In the genomic region with DNA sequence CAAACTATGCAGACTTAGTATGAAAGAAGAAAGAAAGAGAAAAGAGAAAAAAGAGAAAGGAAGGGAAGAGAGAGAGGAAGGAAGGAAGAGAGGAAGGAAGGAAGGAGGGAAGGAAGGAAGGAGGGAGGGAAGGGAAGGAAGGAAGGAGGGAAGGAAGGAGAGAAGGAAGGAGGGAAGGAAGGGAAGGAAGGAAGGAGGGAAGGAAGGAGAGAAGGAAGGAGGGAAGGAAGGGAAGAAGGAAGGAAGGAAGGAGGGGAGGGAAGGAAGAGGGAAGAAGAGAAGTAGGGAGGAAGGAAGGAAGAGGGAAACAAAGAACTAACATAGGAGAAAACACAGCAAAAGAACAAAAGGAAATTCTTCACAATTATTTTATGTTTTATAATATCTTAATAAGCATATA, we compare ENCODE assay signal across 23 cellular contexts.
"Had no signal": no experiment of that assay in that cellular context is flagged by ENCODE, and none has a peak within 500 bp of the region (broad histone marks: within the 10 kb centered on the region; RNA-seq: fewer than 3 reads in every experiment).

No MANE protein-coding gene starts in this region.

- H3K36me3 Mint-ChIP-seq: mesothelial cell of epicardium; naive B cell; natural killer cell; stimulated activated effector memory CD8-positive, alpha-beta T cell treated with anti-CD3 and anti-CD28 coated beads, Interleukin-12 subunit alpha, Interleukin-12 subunit beta, amount 100 ng/mL, for 72 hours had no signal

- H3K4me1 Mint-ChIP-seq: memory B cell; naive B cell; natural killer cell; stimulated activated effector memory CD8-positive, alpha-beta T cell treated with anti-CD3 and anti-CD28 coated beads, Interleukin-12 subunit alpha, Interleukin-12 subunit beta, amount 100 ng/mL, for 72 hours had no signal

- H3K27ac ChIP-seq: hepatocyte, left ventricle myocardium inferior, ovary, right atrium auricular region, skin epidermis, suprapubic skin, thoracic aorta, tibial artery, upper lobe of right lung, uterus had no signal

- H3K27ac Mint-ChIP-seq: memory B cell; mesothelial cell of epicardium; naive B cell; natural killer cell; nephron progenitor cell; progenitor cell of endocrine pancreas; stimulated activated effector memory CD8-positive, alpha-beta T cell treated with anti-CD3 and anti-CD28 coated beads, Interleukin-12 subunit alpha, Interleukin-12 subunit beta, amount 100 ng/mL, for 72 hours; stimulated activated naive CD8-positive, alpha-beta T cell treated with anti-CD3 and anti-CD28 coated beads, Interleukin-15, Interleukin-2, amounts not matched to agents 100 ng/mL and 50 ng/mL, for 24 hours had no signal

- H3K36me3 ChIP-seq: left ventricle myocardium inferior, ovary, right atrium auricular region, suprapubic skin, thoracic aorta, tibial artery, upper lobe of right lung, uterus had no signal

- DNase-seq: islet precursor cell; left ventricle myocardium inferior; naive B cell; natural killer cell; nephron progenitor cell; ovary; stimulated activated CD4-positive, alpha-beta T cell treated with anti-CD3 and anti-CD28 coated beads, Interleukin-4, amount 100 ng/mL, for 24 hours; stimulated activated naive CD4-positive, alpha-beta T cell; tibial artery; trophoblast cell; upper lobe of right lung; uterus had no signal

- H3K4me3 Mint-ChIP-seq: memory B cell; mesothelial cell of epicardium; naive B cell; natural killer cell; nephron progenitor cell; stimulated activated effector memory CD8-positive, alpha-beta T cell treated with anti-CD3 and anti-CD28 coated beads, Interleukin-12 subunit alpha, Interleukin-12 subunit beta, amount 100 ng/mL, for 72 hours; stimulated activated naive CD8-positive, alpha-beta T cell treated with anti-CD3 and anti-CD28 coated beads, Interleukin-15, Interleukin-2, amounts not matched to agents 100 ng/mL and 50 ng/mL, for 24 hours had no signal

- H3K9me3 ChIP-seq: left ventricle myocardium inferior, ovary, right atrium auricular region, suprapubic skin, thoracic aorta, tibial artery, upper lobe of right lung, uterus had no signal

- H3K4me3 ChIP-seq: hepatocyte, left ventricle myocardium inferior, lung, ovary, right atrium auricular region, skin epidermis, suprapubic skin, thoracic aorta, tibial artery, upper lobe of right lung, uterus had no signal

- H3K9me3 Mint-ChIP-seq: mesothelial cell of epicardium; natural killer cell; nephron progenitor cell; stimulated activated naive CD8-positive, alpha-beta T cell treated with anti-CD3 and anti-CD28 coated beads, Interleukin-15, Interleukin-2, amounts not matched to agents 100 ng/mL and 50 ng/mL, for 24 hours had no signal
